ENCODE assay signal across 8 cellular contexts in the genomic region with DNA sequence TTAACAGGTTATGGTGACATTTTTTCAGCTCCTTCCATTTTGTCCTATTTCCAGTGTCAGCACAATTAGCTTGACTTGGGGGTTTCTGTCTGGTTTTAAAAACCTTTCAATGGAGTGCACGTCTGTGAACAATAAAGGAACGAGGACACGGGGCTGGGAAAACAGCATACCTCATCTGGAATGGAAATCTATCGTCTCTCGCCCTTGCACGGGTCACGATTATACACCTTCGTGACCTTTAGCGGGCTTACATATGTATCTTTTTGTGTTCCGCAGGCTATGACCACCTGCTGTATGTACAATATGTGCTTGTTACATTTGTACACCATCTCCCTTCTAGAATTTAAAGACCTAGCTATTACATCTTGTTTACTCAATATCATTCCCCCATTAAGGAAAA. TPM values are rescaled to one million over a fixed set of nuclear protein-coding genes. Genes with fewer than 3 reads are reported as not detected.
DNase-seq lines count a peak whose midpoint lies in the region; ATAC-seq and TF ChIP-seq lines count a peak whose summit lies in the region.

No MANE protein-coding gene starts in this region.

- peak overlapping the region; percentile 91 for H4K5ac ChIP-seq in IMR-90 (ENCODE audit: low read depth, low read length)

- H2BK15ac ChIP-seq in IMR-90 (ENCODE audit: low read depth, low read length): peak overlapping the region; percentile 16; the same call in 1 of the 3 replicates

- no peak overlapping the region for H2AK9ac ChIP-seq in IMR-90 (replicated peaks; ENCODE audit: low read depth, low read length, poor library complexity)

- CTCF ChIA-PET in IMR-90 (lab: Yijun Ruan, JAX): no interaction called here
- CTCF ChIA-PET in MCF 10A (lab: Yijun Ruan, JAX): interaction anchor here (0.6 to 1.1 kb wide), 2 partner anchors 94 to 139 kb away, joined by 3 read pairs; no protein-coding TSS in a partner anchor

- H3K9me3 ChIP-seq in IMR-90 (ENCODE audit: control insufficient read depth, insufficient read depth, low read length) (no peaks in the 10 kb centered on the region), muscle layer of duodenum (ENCODE audit: control insufficient read depth in 1 of 2, low read length in 2 of 2) (no peaks in the 10 kb centered on the region)

- H2BK120ac ChIP-seq in IMR-90 (ENCODE audit: low read depth, low read length): peak overlapping the region; percentile 95

- no peak for TF ChIP-seq POLR2A in IMR-90 (IDR thresholded peaks at IDR 0.05; ENCODE audit: low read depth, low read length)

- peak overlapping the region; percentile 59 for H3K18ac ChIP-seq in IMR-90 (ENCODE audit: low read depth, low read length)

- no peak overlapping the region for H2AFZ ChIP-seq in IMR-90 (replicated peaks; ENCODE audit: low read length, poor library complexity)

- no peak overlapping the region for H2BK20ac ChIP-seq in IMR-90 (ENCODE audit: low read depth, low read length)

- H3K9ac ChIP-seq in IMR-90 (ENCODE audit: low read depth, low read length): peak overlapping the region; percentile 82; the same call in 1 of the 2 replicates

- H3K27ac Mint-ChIP-seq in MCF 10A (ENCODE audit: low read depth, unreplicated experiment): peak overlapping the region; percentile 87

- H4K8ac ChIP-seq in IMR-90 (ENCODE audit: low read depth in 2 of 2, low read length in 2 of 2): peak overlapping the region; percentile 80 to 93

- 72% methylated on average over 5 of the region's 10 CpGs; no CpG with 5 or more reads in 1 of the 2 experiments for WGBS in IMR-90 (ENCODE audit: extremely low coverage in 2 of 2, insufficient read length in 1 of 2), 2 experiments

- POLR2A ChIA-PET in IMR-90 (lab: Charles Lee; ENCODE audit: unreplicated experiment): no interaction called here
- POLR2A ChIA-PET in MCF 10A (lab: Yijun Ruan, JAX): interaction anchor here (0.7 to 1.0 kb wide), 2 partner anchors 12 to 199 kb away, joined by 3 to 4 read pairs; no protein-coding TSS in a partner anchor

- no peaks in the 10 kb centered on the region for H3K36me3 Mint-ChIP-seq in MCF 10A (ENCODE audit: insufficient read depth, unreplicated experiment)

- H3K14ac ChIP-seq in IMR-90 (replicated peaks; ENCODE audit: low read depth, low read length): peak overlapping the region; percentile 99

- H3K4ac ChIP-seq in IMR-90 (ENCODE audit: low read depth, low read length): peak overlapping the region; percentile 98

- H4K91ac ChIP-seq in IMR-90 (ENCODE audit: insufficient read depth, low read depth, low read length): peak overlapping the region; percentile 42

- H3K36me3 ChIP-seq in IMR-90 (ENCODE audit: control insufficient read depth, insufficient read depth, low read length) (peaks cover 5% of the 10 kb centered on the region), muscle layer of duodenum (ENCODE audit: control insufficient read depth in 1 of 2, insufficient read depth in 2 of 2, low read length in 2 of 2) (peaks cover 0 to 4% of the 10 kb centered on the region in 2 donors)

- TF ChIP-seq RAD21 in IMR-90 (IDR thresholded peaks at IDR 0.05; ENCODE audit: low read length): no peak

- H3K4me1 Mint-ChIP-seq in MCF 10A (ENCODE audit: insufficient read depth, unreplicated experiment): peaks cover 43% of the 10 kb centered on the region

- DNase-seq in AG09309 (ENCODE audit: low read depth) (no peak), IMR-90 (no peak), MCF 10A (ENCODE audit: unreplicated experiment) (no peak), COR-L47 (lab: John Stamatoyannopoulos, UW) (no peak)

- no peaks in the 10 kb centered on the region for H3K27me3 Mint-ChIP-seq in MCF 10A (ENCODE audit: insufficient read depth, unreplicated experiment)

- peak overlapping the region; percentile 96 for H2BK5ac ChIP-seq in IMR-90 (ENCODE audit: low read depth, low read length, poor library complexity, severe bottlenecking)

- no peaks in the 10 kb centered on the region for H3K27me3 ChIP-seq in IMR-90 (ENCODE audit: control insufficient read depth, insufficient read depth, low read length)
- no peaks in the 10 kb centered on the region for H3K27me3 ChIP-seq in muscle layer of duodenum (ENCODE audit: low read depth, low read length)

- peak overlapping the region; percentile 87; the same call in 1 of the 2 replicates for H2AK5ac ChIP-seq in IMR-90 (ENCODE audit: low read depth, low read length)

- H4K20me1 ChIP-seq in IMR-90 (ENCODE audit: insufficient read depth, low read length): no peaks in the 10 kb centered on the region

- peaks cover 37 to 47% of the 10 kb centered on the region in 2 experiments for H3K79me1 ChIP-seq in IMR-90 (ENCODE audit: low read depth in 1 of 2, low read length in 2 of 2)

- peak overlapping the region; percentile 96 for H3K4me2 ChIP-seq in IMR-90 (ENCODE audit: low read depth, low read length)

- intact Hi-C loops in IMR-90 (cut with micrococcal nuclease) (no loop called here), MCF 10A (cut with micrococcal nuclease) (loop anchor here (10.0 kb wide), 1 partner anchor 78 kb away; no protein-coding TSS in a partner anchor)

- H3K23ac ChIP-seq in IMR-90 (ENCODE audit: low read depth, low read length): peak overlapping the region; percentile 99

- in situ Hi-C loops in IMR-90 (cut with MboI; ENCODE audit: low sequenced_read_pairs): no loop called here

- H3K56ac ChIP-seq in IMR-90 (ENCODE audit: extremely low read depth, insufficient read depth, low read length): peak overlapping the region; percentile 91; the same call in 1 of the 2 replicates

- H3K9me3 Mint-ChIP-seq in MCF 10A (ENCODE audit: unreplicated experiment): no peaks in the 10 kb centered on the region

- H3K27ac ChIP-seq in IMR-90 (ENCODE audit: insufficient read depth, low read length): peak overlapping the region; percentile 99
- H3K27ac ChIP-seq in muscle layer of duodenum (ENCODE audit: low read length): peak overlapping the region; percentile 96

- H3K9me1 ChIP-seq in IMR-90 (ENCODE audit: insufficient read depth, low read length): peaks cover 16% of the 10 kb centered on the region

- peak overlapping the region; percentile 46 for H3K4me3 ChIP-seq in AG09309 (ENCODE audit: control insufficient read depth, low read depth, low read length)
- no peak overlapping the region for H3K4me3 ChIP-seq in IMR-90 (ENCODE audit: insufficient read depth, low read depth, low read length)
- H3K4me3 ChIP-seq in muscle layer of duodenum (ENCODE audit: low read depth in 1 of 2, low read length in 2 of 2): peak overlapping the region; percentile 52 to 62

- ATAC-seq in IMR-90 (ENCODE audit: low read depth): no peak
- no peak for ATAC-seq in HG03280 (IDR thresholded peaks at IDR 0.05; ENCODE audit: unreplicated experiment)
- ATAC-seq in GM19324 (IDR thresholded peaks at IDR 0.05; ENCODE audit: low FRiP score, unreplicated experiment): no peak
- no peak for ATAC-seq in HG03439 (IDR thresholded peaks at IDR 0.05; ENCODE audit: unreplicated experiment)

- H3K4me3 Mint-ChIP-seq in MCF 10A (ENCODE audit: unreplicated experiment): peak overlapping the region; percentile 61

- TF ChIP-seq CTCF in AG09309 (IDR thresholded peaks at IDR 0.05; ENCODE audit: control insufficient read depth, insufficient read depth, low read depth, low read length, missing control alignments) (no peak), IMR-90 (conservative IDR thresholded peaks at IDR 0.05; ENCODE audit: low read depth, low read length) (no peak), MCF 10A (IDR thresholded peaks at IDR 0.05; ENCODE audit: unreplicated experiment) (no peak)

- H3K4me1 ChIP-seq in IMR-90 (ENCODE audit: control insufficient read depth, insufficient read depth, low read length): peaks cover 39% of the 10 kb centered on the region
- peaks cover 16 to 43% of the 10 kb centered on the region in 2 donors for H3K4me1 ChIP-seq in muscle layer of duodenum (ENCODE audit: control insufficient read depth in 1 of 2, insufficient read depth in 2 of 2, low read length in 2 of 2)

- BruUV-seq in IMR-90 (replicated peaks; lab: Mats Ljungman, UMichigan) (no TSS peak), MCF 10A (replicated peaks; lab: Mats Ljungman, UMichigan) (no TSS peak)

- dilution Hi-C loops in IMR-90 (cut with HindIII; ENCODE audit: low sequenced_read_pairs, unreplicated experiment): no loop called here

TF ChIP-seq in IMR-90, 13 proteins besides CTCF, POLR2A, EP300 and RAD21 (continues in another document):
- no peak for TF ChIP-seq BHLHE40 (IDR thresholded peaks at IDR 0.05; ENCODE audit: low read depth, low read length)
- TF ChIP-seq SMC3 (IDR thresholded peaks at IDR 0.05; ENCODE audit: low read depth, low read length): no peak
- no peak for TF ChIP-seq RCOR1 (IDR thresholded peaks at IDR 0.05; ENCODE audit: insufficient replicate concordance, low read length)
- no peak for TF ChIP-seq MXI1 (IDR thresholded peaks at IDR 0.05; ENCODE audit: borderline replicate concordance, low read depth, low read length)
- no peak for TF ChIP-seq FOS (IDR thresholded peaks at IDR 0.05; ENCODE audit: low read depth, low read length)
- TF ChIP-seq CEBPB (IDR thresholded peaks at IDR 0.05; ENCODE audit: low read depth, low read length): no peak
- TF ChIP-seq NFE2L2 (IDR thresholded peaks at IDR 0.05; ENCODE audit: low read depth, low read length): no peak
- TF ChIP-seq CHD1 (IDR thresholded peaks at IDR 0.05; ENCODE audit: low read depth, low read length): no peak
- TF ChIP-seq, protein P1, sequence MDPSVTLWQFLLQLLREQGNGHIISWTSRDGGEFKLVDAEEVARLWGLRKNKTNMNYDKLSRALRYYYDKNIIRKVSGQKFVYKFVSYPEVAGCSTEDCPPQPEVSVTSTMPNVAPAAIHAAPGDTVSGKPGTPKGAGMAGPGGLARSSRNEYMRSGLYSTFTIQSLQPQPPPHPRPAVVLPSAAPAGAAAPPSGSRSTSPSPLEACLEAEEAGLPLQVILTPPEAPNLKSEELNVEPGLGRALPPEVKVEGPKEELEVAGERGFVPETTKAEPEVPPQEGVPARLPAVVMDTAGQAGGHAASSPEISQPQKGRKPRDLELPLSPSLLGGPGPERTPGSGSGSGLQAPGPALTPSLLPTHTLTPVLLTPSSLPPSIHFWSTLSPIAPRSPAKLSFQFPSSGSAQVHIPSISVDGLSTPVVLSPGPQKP (IDR thresholded peaks at IDR 0.05; ENCODE audit: borderline replicate concordance, low read depth, low read length): no peak
- no peak for TF ChIP-seq RFX5 (IDR thresholded peaks at IDR 0.05; ENCODE audit: low read depth, low read length)
- TF ChIP-seq USF2 (IDR thresholded peaks at IDR 0.05; ENCODE audit: low read depth, low read length): no peak

RNA-seq across cellular contexts. Expression of gene ZNF532, which starts 2.3 kb away (rescaled TPM):
- total RNA-seq in IMR-90 (2012; rRNA removed): 29.9 and 30.0 TPM in 2 replicates
- 36.7 and 45.8 TPM in 2 replicates for polyA plus RNA-seq in IMR-90 (2012; rRNA removed)
- 18.1 and 24.4 TPM in 2 replicates for polyA plus RNA-seq in IMR-90 (2012; cell fraction: cytosol; rRNA removed)
- polyA plus RNA-seq in IMR-90 (2012; cell fraction: nucleus; rRNA removed; ENCODE audit: low replicate concordance): 43.8 and 99.3 TPM in 2 replicates
- 64.1 and 67.6 TPM in 2 replicates for total RNA-seq in MCF 10A (2022)
